In genomic region chr12:47190271-47190750, GRCh38 we compare ENCODE assay signal across 11 cellular contexts.
A peak's percentile ranks its signal among the peaks of the same experiment; 100 is the strongest.
DNase-seq lines count a peak whose midpoint lies in the region; ATAC-seq and TF ChIP-seq lines count a peak whose summit lies in the region.
"Had no signal": no experiment of that assay in that cellular context is flagged by ENCODE, and none has a peak within 500 bp of the region (broad histone marks: within the 10 kb centered on the region; RNA-seq: fewer than 3 reads in every experiment).

No MANE protein-coding gene starts in this region.

- POLR2A ChIA-PET in activated naive CD8-positive, alpha-beta T cell treated with anti-CD3 and anti-CD28 coated beads, Interleukin-2, amount 10 ng/mL, durations not matched to agents 7 days and 5 days (lab: Charles Lee), result interaction anchor here (4.6 to 5.7 kb wide), 2 partner anchors 25 to 111 kb away, joined by 38 to 57 read pairs; partner anchors contain the start of genes AMIGO2 and PCED1B

- no peaks in the 10 kb centered on the region for H3K36me3 ChIP-seq in MG63
- no peaks in the 10 kb centered on the region for H3K36me3 ChIP-seq in right atrium auricular region
- H3K36me3 ChIP-seq: thoracic aorta had no signal

- H3K4me3 ChIP-seq in MG63, result no peak overlapping the region
- H3K4me3 ChIP-seq in right atrium auricular region, result no peak overlapping the region
- H3K4me3 ChIP-seq: thoracic aorta had no signal

- H3K9me3 ChIP-seq in MG63 (no peaks in the 10 kb centered on the region), right atrium auricular region (no peaks in the 10 kb centered on the region)
- H3K9me3 ChIP-seq: thoracic aorta had no signal

- H3K27ac Mint-ChIP-seq in activated naive CD8-positive, alpha-beta T cell treated with anti-CD3 and anti-CD28 coated beads, Interleukin-2, amount 10 ng/mL, durations not matched to agents 7 days and 5 days, result peak overlapping the region; percentile 56
- H3K27ac Mint-ChIP-seq: progenitor cell of endocrine pancreas had no signal

- no peak overlapping the region for H3K4me3 Mint-ChIP-seq in activated naive CD8-positive, alpha-beta T cell treated with anti-CD3 and anti-CD28 coated beads, Interleukin-2, amount 10 ng/mL, durations not matched to agents 7 days and 5 days

- no peaks in the 10 kb centered on the region for H3K9me3 Mint-ChIP-seq in activated naive CD8-positive, alpha-beta T cell treated with anti-CD3 and anti-CD28 coated beads, Interleukin-2, amount 10 ng/mL, durations not matched to agents 7 days and 5 days

- H3K27me3 ChIP-seq in MG63 (no peaks in the 10 kb centered on the region), right atrium auricular region (no peaks in the 10 kb centered on the region)

- DNase-seq in DMS53 (lab: John Stamatoyannopoulos, UW) (peak; percentile 31), DMS53 treated with DMSO at 0.1 percent for 48 hours (lab: John Stamatoyannopoulos, UW; ENCODE audit: unreplicated experiment) (no peak), MG63 (peak; percentile 4), non-pigmented ciliary epithelial cell (ENCODE audit: low read depth) (peak; percentile 63), NCI-H2029 (lab: John Stamatoyannopoulos, UW) (no peak), right atrium auricular region (ENCODE audit: low spot score) (no peak)
- DNase-seq in activated naive CD8-positive, alpha-beta T cell treated with anti-CD3 and anti-CD28 coated beads, Interleukin-2, amount 10 ng/mL, durations not matched to agents 7 days and 5 days, result no peak

- H3K4me1 Mint-ChIP-seq in activated naive CD8-positive, alpha-beta T cell treated with anti-CD3 and anti-CD28 coated beads, Interleukin-2, amount 10 ng/mL, durations not matched to agents 7 days and 5 days, result peaks cover 63% of the 10 kb centered on the region

- H3K27me3 Mint-ChIP-seq in activated naive CD8-positive, alpha-beta T cell treated with anti-CD3 and anti-CD28 coated beads, Interleukin-2, amount 10 ng/mL, durations not matched to agents 7 days and 5 days, result no peaks in the 10 kb centered on the region
- H3K27me3 Mint-ChIP-seq: progenitor cell of endocrine pancreas had no signal

- H3K4me1 ChIP-seq in right atrium auricular region, result peaks cover 0 to 30% of the 10 kb centered on the region in 2 donors

- no peak for ATAC-seq in activated naive CD8-positive, alpha-beta T cell treated with anti-CD3 and anti-CD28 coated beads, Interleukin-2, amount 10 ng/mL, durations not matched to agents 7 days and 5 days (ENCODE audit: low read depth)
- ATAC-seq in GM21360 (IDR thresholded peaks at IDR 0.05; ENCODE audit: unreplicated experiment), result no peak

- H3K27ac ChIP-seq in right atrium auricular region, result no peak overlapping the region
- H3K27ac ChIP-seq: 22Rv1 had no signal

- TF ChIP-seq CTCF in right atrium auricular region (IDR thresholded peaks at IDR 0.05), result no peak

- peaks cover 37% of the 10 kb centered on the region for H3K36me3 Mint-ChIP-seq in activated naive CD8-positive, alpha-beta T cell treated with anti-CD3 and anti-CD28 coated beads, Interleukin-2, amount 10 ng/mL, durations not matched to agents 7 days and 5 days

Comparison
In these comparisons a context has a peak if more than half of its experiments do, and no peak if none do; other contexts are left out.
1. DNase-seq: peak in DMS53 (single experiment), MG63 (single experiment) and non-pigmented ciliary epithelial cell (single experiment); none in DMS53 treated with DMSO at 0.1 percent for 48 hours (single experiment), activated naive CD8-positive, alpha-beta T cell treated with anti-CD3 and anti-CD28 coated beads, Interleukin-2, amount 10 ng/mL, durations not matched to agents 7 days and 5 days (single experiment), NCI-H2029 (single experiment) and right atrium auricular region (single experiment).